Comparison of ENCODE assay signal across 20 cellular contexts in the genomic region with DNA sequence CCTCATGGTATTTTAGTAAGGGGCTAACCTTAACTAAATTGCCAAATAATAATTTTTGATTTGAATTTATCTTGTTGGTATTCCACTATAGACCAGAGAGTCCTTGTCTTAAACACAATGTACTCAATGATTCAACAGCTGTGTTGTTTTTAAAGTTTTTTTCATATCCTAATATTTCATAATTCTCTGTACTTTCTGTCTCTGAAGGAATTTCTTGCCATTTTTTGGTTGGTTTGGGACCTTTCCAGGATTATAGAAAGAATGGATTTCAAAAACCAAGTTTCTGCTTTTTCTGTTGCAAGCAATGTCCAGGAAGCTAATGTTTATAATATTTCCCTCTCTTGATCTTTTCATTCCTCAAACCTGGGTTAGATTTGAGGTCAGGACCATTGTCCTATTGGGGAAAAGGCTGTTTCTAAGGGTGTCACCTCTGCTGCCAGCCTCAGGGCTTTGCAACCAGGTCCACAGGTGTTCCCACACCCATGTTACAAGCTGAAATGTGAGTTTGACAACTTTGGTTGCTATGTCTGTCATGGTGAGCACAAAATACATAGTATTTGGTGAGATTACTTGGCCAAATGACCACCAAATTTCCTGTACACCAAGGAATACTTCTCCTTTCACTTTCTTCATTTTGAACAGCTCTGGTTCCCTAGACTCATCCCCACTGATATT.
DNase-seq lines count a peak whose midpoint lies in the region; ATAC-seq and TF ChIP-seq lines count a peak whose summit lies in the region.
"Had no signal": no experiment of that assay in that cellular context is flagged by ENCODE, and none has a peak within 500 bp of the region (broad histone marks: within the 10 kb centered on the region; RNA-seq: fewer than 3 reads in every experiment).

No MANE protein-coding gene starts in this region.

- H3K4me1 Mint-ChIP-seq in HFFc6 (ENCODE audit: low read depth): no peaks in the 10 kb centered on the region
- no peaks in the 10 kb centered on the region for H3K4me1 Mint-ChIP-seq in activated CD4-positive, alpha-beta T cell treated with anti-CD3 and anti-CD28 coated beads for 36 hours

- peak; percentile 87 for ATAC-seq in esophagus mucosa
- peak in 1 of 2 donors; percentile 43 for ATAC-seq in right cardiac atrium
- no peak for ATAC-seq in activated CD4-positive, alpha-beta T cell treated with anti-CD3 and anti-CD28 coated beads for 36 hours
- no peak for ATAC-seq in GM21423 (IDR thresholded peaks at IDR 0.05; ENCODE audit: unreplicated experiment)
- ATAC-seq: HepG2 had no signal

- H3K4me1 ChIP-seq in adipocyte (ENCODE audit: control insufficient read depth, insufficient read depth, low read length) (peaks cover 20% of the 10 kb centered on the region), right cardiac atrium (ENCODE audit: control insufficient read depth, insufficient read depth, low read length) (peaks cover 2% of the 10 kb centered on the region)

- intact Hi-C loops in right cardiac atrium (cut with DNase I): no loop called here
- intact Hi-C loops in activated CD4-positive, alpha-beta T cell treated with anti-CD3 and anti-CD28 coated beads for 36 hours (cut with DNase I, micrococcal nuclease): no loop called here

- no peak overlapping the region for H3K4me3 Mint-ChIP-seq in HFFc6
- H3K4me3 Mint-ChIP-seq in activated CD4-positive, alpha-beta T cell treated with anti-CD3 and anti-CD28 coated beads for 36 hours: no peak overlapping the region

- H3K27me3 Mint-ChIP-seq in HFFc6 (ENCODE audit: insufficient read depth): peaks cover 3% of the 10 kb centered on the region
- no peaks in the 10 kb centered on the region for H3K27me3 Mint-ChIP-seq in activated CD4-positive, alpha-beta T cell treated with anti-CD3 and anti-CD28 coated beads for 36 hours

- DNase-seq in adipocyte (ENCODE audit: low read depth) (no peak), right cardiac atrium (no peak), stromal cell of bone marrow (ENCODE audit: low read depth) (peak; percentile 6), HFFc6 (no peak)
- no peak for DNase-seq in activated CD4-positive, alpha-beta T cell treated with anti-CD3 and anti-CD28 coated beads for 36 hours
- DNase-seq: ACHN, C1 segment of cervical spinal cord, DMS79, H7, KG1, NCI-H1417 treated with DMSO at 0.1 percent for 48 hours, NCI-H1930, NCI-H345, NCI-H524 treated with DMSO at 0.1 percent for 48 hours, PC-9, SJCRH30 had no signal

- peaks cover 42% of the 10 kb centered on the region for H3K9me3 Mint-ChIP-seq in HFFc6
- H3K9me3 Mint-ChIP-seq in activated CD4-positive, alpha-beta T cell treated with anti-CD3 and anti-CD28 coated beads for 36 hours (ENCODE audit: low read depth): no peaks in the 10 kb centered on the region

- H3K4me3 ChIP-seq in adipocyte (ENCODE audit: low read length): peak overlapping the region; percentile 31
- H3K4me3 ChIP-seq in right cardiac atrium (ENCODE audit: low read length): no peak overlapping the region
- H3K4me3 ChIP-seq: PC-9, SJCRH30 had no signal

- H3K36me3 Mint-ChIP-seq in HFFc6 (ENCODE audit: low read depth): 0 out of 2 replicates have a peak, but pooled peaks cover 2% of the 10 kb centered on the region
- H3K36me3 Mint-ChIP-seq in activated CD4-positive, alpha-beta T cell treated with anti-CD3 and anti-CD28 coated beads for 36 hours (ENCODE audit: low read depth): no peaks in the 10 kb centered on the region

- H3K9ac ChIP-seq in adipocyte (ENCODE audit: low read length): peak overlapping the region; percentile 39

- peak overlapping the region; percentile 7 for H3K27ac ChIP-seq in right cardiac atrium (ENCODE audit: low read length)
- H3K27ac ChIP-seq: PC-9, RWPE1, SJCRH30 had no signal

- H3K27ac Mint-ChIP-seq in HFFc6: no peak overlapping the region
- no peak overlapping the region for H3K27ac Mint-ChIP-seq in activated CD4-positive, alpha-beta T cell treated with anti-CD3 and anti-CD28 coated beads for 36 hours

- H3K9me3 ChIP-seq in adipocyte (ENCODE audit: control insufficient read depth, low read length): no peaks in the 10 kb centered on the region
- H3K9me3 ChIP-seq in right cardiac atrium (ENCODE audit: control insufficient read depth, low read length): no peaks in the 10 kb centered on the region
- H3K9me3 ChIP-seq: SJCRH30 had no signal

- H3K27me3 ChIP-seq in adipocyte (replicated peaks; ENCODE audit: control insufficient read depth, insufficient read depth, low read length) (peaks cover 3% of the 10 kb centered on the region), right cardiac atrium (ENCODE audit: control insufficient read depth, insufficient read depth) (no peaks in the 10 kb centered on the region)
- H3K27me3 ChIP-seq: SJCRH30 had no signal

- H3K36me3 ChIP-seq in adipocyte (ENCODE audit: control insufficient read depth, insufficient read depth, low read length, severe bottlenecking): no peaks in the 10 kb centered on the region
- H3K36me3 ChIP-seq: SJCRH30 had no signal

- CTCF ChIA-PET in activated CD4-positive, alpha-beta T cell treated with anti-CD3 and anti-CD28 coated beads for 36 hours (lab: Charles Lee): no interaction called here

- POLR2A ChIA-PET in activated CD4-positive, alpha-beta T cell treated with anti-CD3 and anti-CD28 coated beads for 36 hours (lab: Charles Lee): no interaction called here

- no peak for TF ChIP-seq CTCF in HFFc6 (IDR thresholded peaks at IDR 0.05)
